20 cellular contexts compared by ENCODE assay signal in the genomic region with DNA sequence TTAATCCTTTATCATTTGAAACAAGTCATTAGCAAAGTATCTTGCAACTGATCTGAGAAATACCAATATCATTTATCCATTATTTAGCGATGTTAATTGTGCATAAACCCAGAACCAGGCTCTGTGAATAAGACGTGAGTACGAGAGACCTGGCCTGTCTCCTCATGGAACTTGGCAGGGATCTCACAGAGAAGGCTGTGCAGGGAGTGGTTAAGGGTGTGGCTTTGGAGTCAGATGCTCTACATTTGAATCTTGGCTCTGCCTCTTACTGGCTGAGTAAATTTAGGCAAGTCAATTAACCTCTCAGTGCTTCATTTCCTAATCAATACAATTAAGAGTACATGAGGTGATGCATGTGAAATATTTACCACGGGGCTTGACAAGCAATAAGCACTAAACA. TPM values are rescaled to one million over a fixed set of nuclear protein-coding genes. Genes with fewer than 3 reads are reported as not detected.
DNase-seq lines count a peak whose midpoint lies in the region; ATAC-seq, FAIRE-seq and TF ChIP-seq lines count a peak whose summit lies in the region.
"Had no signal": no experiment of that assay in that cellular context is flagged by ENCODE, and none has a peak within 500 bp of the region (broad histone marks: within the 10 kb centered on the region; RNA-seq: fewer than 3 reads in every experiment).

No MANE protein-coding gene starts in this region.

- H3K4me1 ChIP-seq in breast epithelium = no peaks in the 10 kb centered on the region
- H3K4me1 ChIP-seq in PC-9 (replicated peaks; ENCODE audit: insufficient read depth) = no peaks in the 10 kb centered on the region
- no peaks in the 10 kb centered on the region for H3K4me1 ChIP-seq in small intestine (ENCODE audit: control insufficient read depth in 2 of 2, insufficient read depth in 1 of 2, low read depth in 1 of 2, low read length in 1 of 2)
- H3K4me1 ChIP-seq: Caco-2 had no signal

- CTCF ChIA-PET in MCF 10A (lab: Yijun Ruan, JAX) = no interaction called here
- CTCF ChIA-PET in PC-9 (lab: Charles Lee) = no interaction called here

- 0 out of 2 replicates have a peak overlapping the region, but pooled peaks have one; percentile 9 for H2AFZ ChIP-seq in PC-9

- H3F3A ChIP-seq in PC-9 (ENCODE audit: insufficient read depth, low read depth) = no peaks in the 10 kb centered on the region

- ATAC-seq in HG03139 (IDR thresholded peaks at IDR 0.05; ENCODE audit: unreplicated experiment) = no peak

- H3K4me1 Mint-ChIP-seq in MCF 10A (ENCODE audit: insufficient read depth, unreplicated experiment) = peaks cover 5% of the 10 kb centered on the region
- H3K4me1 Mint-ChIP-seq: CD14-positive monocyte had no signal

- intact Hi-C loops in MCF 10A (cut with micrococcal nuclease) = no loop called here
- intact Hi-C loops in breast epithelium (cut with DNase I; ENCODE audit: low total_unique reads) = no loop called here
- intact Hi-C loops in PC-9 (cut with micrococcal nuclease; ENCODE audit: unreplicated experiment) = no loop called here

- FAIRE-seq in small intestine (lab: Jason Lieb, UNC) = no peak
- FAIRE-seq: A204.1, GM12891, RCC 7860 had no signal

- H3K27me3 Mint-ChIP-seq in MCF 10A (ENCODE audit: insufficient read depth, unreplicated experiment) = no peaks in the 10 kb centered on the region

- BruUV-seq in MCF 10A (replicated peaks; lab: Mats Ljungman, UMichigan) (no TSS peak), PC-9 (replicated peaks; lab: Mats Ljungman, UMichigan) (no TSS peak)

- H3K27me3 ChIP-seq in breast epithelium (no peaks in the 10 kb centered on the region), PC-9 (ENCODE audit: insufficient read depth, low read depth) (no peaks in the 10 kb centered on the region), small intestine (ENCODE audit: control insufficient read depth in 2 of 2, insufficient read depth in 2 of 2, low read length in 2 of 2) (no peaks in the 10 kb centered on the region)

- H3K4me3 Mint-ChIP-seq in MCF 10A (ENCODE audit: unreplicated experiment) = no peak overlapping the region
- H3K4me3 Mint-ChIP-seq: CD14-positive monocyte had no signal

- H3K79me2 ChIP-seq in PC-9 (ENCODE audit: low read depth) = no peaks in the 10 kb centered on the region

- H3K36me3 Mint-ChIP-seq in MCF 10A (ENCODE audit: insufficient read depth, unreplicated experiment) = no peaks in the 10 kb centered on the region
- H3K36me3 Mint-ChIP-seq: CD14-positive monocyte had no signal

- no peaks in the 10 kb centered on the region for H4K20me1 ChIP-seq in PC-9 (ENCODE audit: insufficient read depth)

- H3K9me3 ChIP-seq in breast epithelium (no peaks in the 10 kb centered on the region), PC-9 (ENCODE audit: insufficient read depth, low read depth) (no peaks in the 10 kb centered on the region), small intestine (ENCODE audit: control insufficient read depth, low read depth) (no peaks in the 10 kb centered on the region)
- H3K9me3 ChIP-seq: Caco-2 had no signal

- no peaks in the 10 kb centered on the region; the same call in 1 of the 2 replicates for H3K9me2 ChIP-seq in PC-9 (ENCODE audit: insufficient read depth)

- 31 to 70% (median 46%) methylated on average over 4 of the region's 4 CpGs for WGBS in small intestine, 3 donors

- H3K27ac ChIP-seq in breast epithelium (no peak overlapping the region), PC-9 (no peak overlapping the region), small intestine (ENCODE audit: low read depth in 1 of 2, low read length in 1 of 2) (no peak overlapping the region)

- DNase-seq in MCF 10A (ENCODE audit: unreplicated experiment) (peak; percentile 45), breast epithelium (ENCODE audit: low spot score in 2 of 2) (no peak), PC-9 (no peak), fibroblast of mammary gland (ENCODE audit: low read depth) (peak; percentile 44), small intestine (peak; percentile 75), retina (no peak), GM03348 (ENCODE audit: low spot score) (no peak)
- DNase-seq: Caco-2, DMS53, GOT3, KG1, NCI-H1105, NCI-H1694 treated with DMSO at 0.1 percent for 48 hours, NCI-H82, SIG-M5 had no signal

- peak overlapping the region; percentile 39 for H3K27ac Mint-ChIP-seq in MCF 10A (ENCODE audit: low read depth, unreplicated experiment)
- H3K27ac Mint-ChIP-seq: CD14-positive monocyte had no signal

- H3K4me2 ChIP-seq in PC-9 = no peak overlapping the region

- H3K36me3 ChIP-seq in breast epithelium (no peaks in the 10 kb centered on the region), PC-9 (ENCODE audit: low read depth) (no peaks in the 10 kb centered on the region), small intestine (ENCODE audit: control insufficient read depth in 2 of 2, insufficient read depth in 2 of 2, low read length in 2 of 2) (no peaks in the 10 kb centered on the region)

- TF ChIP-seq CTCF in MCF 10A (IDR thresholded peaks at IDR 0.05; ENCODE audit: unreplicated experiment) (no peak), breast epithelium (IDR thresholded peaks at IDR 0.05) (no peak), PC-9 (conservative IDR thresholded peaks at IDR 0.05) (no peak), fibroblast of mammary gland (conservative IDR thresholded peaks at IDR 0.05; ENCODE audit: control insufficient read depth, insufficient read depth, low read depth, low read length) (no peak)

- POLR2A ChIA-PET in MCF 10A (lab: Yijun Ruan, JAX) (no interaction called here), PC-9 (lab: Charles Lee; ENCODE audit: unreplicated experiment) (no interaction called here)

- H3K4me3 ChIP-seq in breast epithelium (no peak overlapping the region), PC-9 (no peak overlapping the region), fibroblast of mammary gland (ENCODE audit: control insufficient read depth, low read depth, low read length) (no peak overlapping the region), small intestine (ENCODE audit: low read depth in 1 of 2, low read length in 2 of 2) (no peak overlapping the region)

- peaks cover 6% of the 10 kb centered on the region for H3K9me3 Mint-ChIP-seq in MCF 10A (ENCODE audit: unreplicated experiment)

- TF ChIP-seq POLR2A in breast epithelium (IDR thresholded peaks at IDR 0.05) = no peak

RNA-seq across cellular contexts. Expression of gene TBL1XR1, which starts 39.9 kb away (rescaled TPM):
- 171 and 178 TPM in 2 replicates for total RNA-seq in MCF 10A (2022)
- 100 to 1,000 TPM in 2 of 3 donors, 10 to 100 TPM in 1; 92.8 to 147 (median 111) TPM for total RNA-seq in breast epithelium
- total RNA-seq in PC-9 (2021) = 232 and 243 TPM in 2 replicates
- 10 to 100 TPM; 13.8 to 34.4 (median 21.0) TPM for polyA plus RNA-seq in small intestine

Comparison
In these comparisons a context has a peak if more than half of its experiments do, and no peak if none do; other contexts are left out.
1. DNase-seq: peak in MCF 10A (single experiment), fibroblast of mammary gland (single experiment) and small intestine (single experiment); none in breast epithelium (0 of 2), PC-9 (0 of 2), retina (single experiment) and GM03348 (single experiment).